15 cellular contexts compared by ENCODE assay signal in the genomic region with DNA sequence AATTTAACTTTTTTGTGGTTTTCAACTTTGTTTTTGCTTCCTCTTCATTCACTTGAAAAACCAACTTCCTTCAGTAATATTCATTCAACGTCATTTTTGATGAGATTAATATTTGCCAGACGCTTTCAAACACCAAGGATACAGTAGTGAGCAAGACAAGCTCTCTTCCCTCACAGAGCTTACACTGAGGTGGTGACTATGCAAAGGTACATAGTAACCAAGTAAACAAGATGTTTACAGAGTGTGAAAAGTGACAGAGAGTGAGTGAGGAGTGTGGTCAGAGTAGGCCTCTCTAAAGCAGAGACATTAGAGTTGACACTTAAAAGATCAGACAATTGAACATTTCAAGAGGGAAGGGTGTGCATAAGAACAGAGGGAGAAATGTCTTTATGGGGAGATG. TPM values are rescaled to one million over a fixed set of nuclear protein-coding genes. Genes with fewer than 3 reads are reported as not detected.
DNase-seq lines count a peak whose midpoint lies in the region; ATAC-seq and TF ChIP-seq lines count a peak whose summit lies in the region.
"Had no signal": no experiment of that assay in that cellular context is flagged by ENCODE, and none has a peak within 500 bp of the region (broad histone marks: within the 10 kb centered on the region; RNA-seq: fewer than 3 reads in every experiment).

No MANE protein-coding gene starts in this region.

- H3K9me3 ChIP-seq in CD4-positive, alpha-beta memory T cell (ENCODE audit: control insufficient read depth in 1 of 2, low read length in 2 of 2), result no peaks in the 10 kb centered on the region
- no peaks in the 10 kb centered on the region for H3K9me3 ChIP-seq in ovary
- H3K9me3 ChIP-seq: colonic mucosa, right lobe of liver, tibial artery had no signal

- H3K36me3 Mint-ChIP-seq in CD4-positive, alpha-beta memory T cell, result peaks cover 15 to 24% of the 10 kb centered on the region in 2 donors
- H3K36me3 Mint-ChIP-seq in activated CD8-positive, alpha-beta T cell treated with anti-CD3 and anti-CD28 coated beads, Interleukin-2, amount 10 ng/mL, durations not matched to agents 7 days and 5 days (ENCODE audit: low read depth), result no peaks in the 10 kb centered on the region
- no peaks in the 10 kb centered on the region for H3K36me3 Mint-ChIP-seq in naive B cell

- H3K27ac Mint-ChIP-seq in CD4-positive, alpha-beta memory T cell, result peak overlapping the region in 6 of 7 donors; percentile 25 to 89 (median 72)
- H3K27ac Mint-ChIP-seq in activated CD8-positive, alpha-beta T cell treated with anti-CD3 and anti-CD28 coated beads, Interleukin-2, amount 10 ng/mL, durations not matched to agents 7 days and 5 days, result peak overlapping the region; percentile 66
- peak overlapping the region in 4 of 6 donors; percentile 18 to 53 (median 36) for H3K27ac Mint-ChIP-seq in naive B cell

- intact Hi-C loops in CD4-positive, alpha-beta memory T cell (cut with micrococcal nuclease), result no loop called here
- intact Hi-C loops in ovary (cut with DNase I), result loop anchor here in 1 of 4 donors (5.0 kb wide), 1 partner anchor 252 kb away; no protein-coding TSS in a partner anchor

- no peaks in the 10 kb centered on the region for H3K27me3 ChIP-seq in CD4-positive, alpha-beta memory T cell (ENCODE audit: insufficient read depth, low read length)
- H3K27me3 ChIP-seq in ovary, result no peaks in the 10 kb centered on the region
- H3K27me3 ChIP-seq: colonic mucosa, right lobe of liver, tibial artery had no signal

- no peaks in the 10 kb centered on the region for H3K27me3 Mint-ChIP-seq in CD4-positive, alpha-beta memory T cell
- H3K27me3 Mint-ChIP-seq in activated CD8-positive, alpha-beta T cell treated with anti-CD3 and anti-CD28 coated beads, Interleukin-2, amount 10 ng/mL, durations not matched to agents 7 days and 5 days (ENCODE audit: low read depth), result no peaks in the 10 kb centered on the region
- no peaks in the 10 kb centered on the region for H3K27me3 Mint-ChIP-seq in naive B cell

- CTCF ChIA-PET in CD4-positive, alpha-beta memory T cell (lab: Charles Lee; ENCODE audit: partially characterized antibody), result interaction anchor here (3.7 kb wide), 1 partner anchor 16 kb away, joined by 21 read pairs; no protein-coding TSS in a partner anchor
- CTCF ChIA-PET in activated CD8-positive, alpha-beta T cell treated with anti-CD3 and anti-CD28 coated beads, Interleukin-2, amount 10 ng/mL, durations not matched to agents 7 days and 5 days (lab: Charles Lee), result interaction anchor here (0.6 to 4.2 kb wide), 7 partner anchors 13 to 641 kb away, joined by 3 to 24 read pairs (median 3); no protein-coding TSS in a partner anchor

- peaks cover 10 to 12% (median 10%) of the 10 kb centered on the region in 4 donors for H3K4me1 Mint-ChIP-seq in CD4-positive, alpha-beta memory T cell
- peaks cover 10% of the 10 kb centered on the region for H3K4me1 Mint-ChIP-seq in activated CD8-positive, alpha-beta T cell treated with anti-CD3 and anti-CD28 coated beads, Interleukin-2, amount 10 ng/mL, durations not matched to agents 7 days and 5 days (ENCODE audit: low read depth)
- peaks cover 4 to 8% (median 8%) of the 10 kb centered on the region in 3 donors for H3K4me1 Mint-ChIP-seq in naive B cell

- H3K36me3 ChIP-seq in CD4-positive, alpha-beta memory T cell (ENCODE audit: insufficient read depth, low read length), result no peaks in the 10 kb centered on the region
- H3K36me3 ChIP-seq in ovary, result no peaks in the 10 kb centered on the region
- H3K36me3 ChIP-seq: colonic mucosa had no signal

- no peak for TF ChIP-seq EP300 in ovary (IDR thresholded peaks at IDR 0.05)

- peaks cover 9% of the 10 kb centered on the region for H3K4me1 ChIP-seq in CD4-positive, alpha-beta memory T cell (ENCODE audit: insufficient read depth, low read length)
- H3K4me1 ChIP-seq in ovary (ENCODE audit: insufficient read depth), result no peaks in the 10 kb centered on the region
- H3K4me1 ChIP-seq: colonic mucosa, right lobe of liver, tibial artery had no signal

- peak in 4 of 5 donors; percentile 20 to 40 (median 28) for DNase-seq in CD4-positive, alpha-beta memory T cell
- no peak for DNase-seq in activated CD8-positive, alpha-beta T cell treated with anti-CD3 and anti-CD28 coated beads, Interleukin-2, amount 10 ng/mL, durations not matched to agents 7 days and 5 days
- DNase-seq in naive B cell (no peak), ovary (no peak)
- no peak for DNase-seq in stimulated activated CD4-positive, alpha-beta T cell treated with anti-CD3 and anti-CD28 coated beads, Interleukin-15, amount 100 ng/mL, for 24 hours
- DNase-seq: activated CD4-positive, alpha-beta T cell treated with anti-CD3 and anti-CD28 coated beads for 1 hour; activated T-cell treated with anti-CD3 and anti-CD28 coated beads, Interleukin-2, amount 50 U/mL, for 4 hours; colonic mucosa; mammary epithelial cell; NCI-H2171; right lobe of liver; RPMI8226; tibial artery had no signal

- no peak for TF ChIP-seq CTCF in ovary (IDR thresholded peaks at IDR 0.05)

- no peaks in the 10 kb centered on the region for H3K9me3 Mint-ChIP-seq in CD4-positive, alpha-beta memory T cell
- H3K9me3 Mint-ChIP-seq in activated CD8-positive, alpha-beta T cell treated with anti-CD3 and anti-CD28 coated beads, Interleukin-2, amount 10 ng/mL, durations not matched to agents 7 days and 5 days (ENCODE audit: insufficient read depth), result no peaks in the 10 kb centered on the region
- no peaks in the 10 kb centered on the region for H3K9me3 Mint-ChIP-seq in naive B cell
- H3K9me3 Mint-ChIP-seq: activated T-cell treated with anti-CD3 and anti-CD28 coated beads, Interleukin-2, amount 50 U/mL, for 4 hours had no signal

- H3K4me3 Mint-ChIP-seq in CD4-positive, alpha-beta memory T cell, result peak overlapping the region in 2 of 8 donors; percentile 2 to 17
- no peak overlapping the region for H3K4me3 Mint-ChIP-seq in activated CD8-positive, alpha-beta T cell treated with anti-CD3 and anti-CD28 coated beads, Interleukin-2, amount 10 ng/mL, durations not matched to agents 7 days and 5 days
- no peak overlapping the region for H3K4me3 Mint-ChIP-seq in naive B cell
- H3K4me3 Mint-ChIP-seq: activated T-cell treated with anti-CD3 and anti-CD28 coated beads, Interleukin-2, amount 50 U/mL, for 4 hours had no signal

- no peak overlapping the region for H3K27ac ChIP-seq in CD4-positive, alpha-beta memory T cell (ENCODE audit: low read depth, low read length)
- no peak overlapping the region for H3K27ac ChIP-seq in ovary
- H3K27ac ChIP-seq: colonic mucosa, right lobe of liver, tibial artery had no signal

- ATAC-seq in HG02981 (IDR thresholded peaks at IDR 0.05; ENCODE audit: unreplicated experiment) (peak; percentile 80), naive B cell (ENCODE audit: low read depth in 2 of 2) (no peak), GM19452 (IDR thresholded peaks at IDR 0.05; ENCODE audit: unreplicated experiment) (no peak)
- peak; percentile 96 for ATAC-seq in activated CD8-positive, alpha-beta T cell treated with anti-CD3 and anti-CD28 coated beads, Interleukin-2, amount 10 ng/mL, durations not matched to agents 7 days and 5 days

- no peak for TF ChIP-seq POLR2A in ovary (IDR thresholded peaks at IDR 0.05)

- no peak overlapping the region for H3K4me3 ChIP-seq in CD4-positive, alpha-beta memory T cell (ENCODE audit: low read length in 2 of 2)
- no peak overlapping the region for H3K4me3 ChIP-seq in ovary
- H3K4me3 ChIP-seq: colonic mucosa, right lobe of liver, tibial artery had no signal

- POLR2A ChIA-PET in CD4-positive, alpha-beta memory T cell (lab: Charles Lee; ENCODE audit: partially characterized antibody), result no interaction called here
- POLR2A ChIA-PET in activated CD8-positive, alpha-beta T cell treated with anti-CD3 and anti-CD28 coated beads, Interleukin-2, amount 10 ng/mL, durations not matched to agents 7 days and 5 days (lab: Charles Lee), result no interaction called here

- WGBS in ovary, 3 donors, result 79 to 82% (median 81%) methylated on average over 2 of the region's 2 CpGs

RNA-seq across cellular contexts. Expression of a gene that starts 17.9 kb away (rescaled TPM):
- total RNA-seq in CD4-positive, alpha-beta memory T cell, result 10 to 100 TPM; 19.2 to 20.9 TPM
- polyA plus RNA-seq in CD4-positive, alpha-beta memory T cell, result 10 to 100 TPM in 1 of 2 donors, 1 to 10 TPM in 1; 8.3 to 14.0 TPM
- 1 to 10 TPM; 8.1 to 8.8 TPM for total RNA-seq in activated CD8-positive, alpha-beta T cell treated with anti-CD3 and anti-CD28 coated beads, Interleukin-2, amount 10 ng/mL, durations not matched to agents 7 days and 5 days
- 10 to 100 TPM in 4 of 6 donors, 1 to 10 TPM in 2; 4.5 to 13.5 (median 10.4) TPM for polyA plus RNA-seq in naive B cell (ENCODE audit: low read depth in 6 of 6)
- 10 to 100 TPM; 11.0 to 20.1 (median 15.3) TPM for total RNA-seq in ovary
- polyA plus RNA-seq in ovary, result 10 to 100 TPM; 11.4 to 13.4 TPM

RNA-seq across cellular contexts. Expression of a gene that starts 18.1 kb away (rescaled TPM):
- total RNA-seq in CD4-positive, alpha-beta memory T cell, result 10 to 100 TPM; 26.9 to 30.7 TPM
- polyA plus RNA-seq in CD4-positive, alpha-beta memory T cell, result 10 to 100 TPM in 1 of 2 donors, 1 to 10 TPM in 1; 9.3 to 23.8 TPM
- total RNA-seq in activated CD8-positive, alpha-beta T cell treated with anti-CD3 and anti-CD28 coated beads, Interleukin-2, amount 10 ng/mL, durations not matched to agents 7 days and 5 days, result 10 to 100 TPM; 20.4 to 22.1 TPM
- polyA plus RNA-seq in naive B cell (ENCODE audit: low read depth in 6 of 6) (10 to 100 TPM; 17.0 to 36.1 (median 22.7) TPM), ovary (10 to 100 TPM in 1 of 2 donors, 1 to 10 TPM in 1; 8.1 to 20.8 TPM)
- 10 to 100 TPM; 12.3 to 20.4 (median 16.2) TPM for total RNA-seq in ovary

Comparison
In these comparisons a context has a peak if more than half of its experiments do, and no peak if none do; other contexts are left out.
1. DNase-seq: peak in CD4-positive, alpha-beta memory T cell (4 of 5); none in activated CD8-positive, alpha-beta T cell treated with anti-CD3 and anti-CD28 coated beads, Interleukin-2, amount 10 ng/mL, durations not matched to agents 7 days and 5 days (single experiment), naive B cell (single experiment), ovary (0 of 5) and stimulated activated CD4-positive, alpha-beta T cell treated with anti-CD3 and anti-CD28 coated beads, Interleukin-15, amount 100 ng/mL, for 24 hours (single experiment).
2. ATAC-seq: peak in HG02981 (single experiment) and activated CD8-positive, alpha-beta T cell treated with anti-CD3 and anti-CD28 coated beads, Interleukin-2, amount 10 ng/mL, durations not matched to agents 7 days and 5 days (single experiment); none in naive B cell (0 of 2) and GM19452 (single experiment).
3. Peak in every context shown above with its lines, with median percentiles within 50 percentile points of each other: H3K27ac Mint-ChIP-seq.